Comparison of ENCODE assay signal across 14 cellular contexts in genomic region chr13:110305001-110305400, GRCh38. TPM values are rescaled to one million over a fixed set of nuclear protein-coding genes. Genes with fewer than 3 reads are reported as not detected.
DNase-seq lines count a peak whose midpoint lies in the region; ATAC-seq and TF ChIP-seq lines count a peak whose summit lies in the region.
"Had no signal": no experiment of that assay in that cellular context is flagged by ENCODE, and none has a peak within 500 bp of the region (broad histone marks: within the 10 kb centered on the region; RNA-seq: fewer than 3 reads in every experiment).

No MANE protein-coding gene starts in this region.

- H3K4me1 ChIP-seq in HUES48 (ENCODE audit: control insufficient read depth, insufficient read depth, low read length) (peaks cover 8% of the 10 kb centered on the region), mesendoderm (ENCODE audit: control insufficient read depth, low read depth, low read length) (peaks cover 10% of the 10 kb centered on the region), stomach (peaks cover 35 to 86% (median 64%) of the 10 kb centered on the region in 4 donors)

- ATAC-seq in HG02759 (IDR thresholded peaks at IDR 0.05; ENCODE audit: unreplicated experiment): no peak

- H3K36me3 ChIP-seq in HUES48 (ENCODE audit: control insufficient read depth, insufficient read depth, low read length) (no peaks in the 10 kb centered on the region), mesendoderm (ENCODE audit: control insufficient read depth, insufficient read depth, low read length) (no peaks in the 10 kb centered on the region), stomach (no peaks in the 10 kb centered on the region)
- H3K36me3 ChIP-seq: MG63 had no signal

- H3K9ac ChIP-seq in HUES48 (ENCODE audit: low read depth, low read length) (no peak overlapping the region), mesendoderm (ENCODE audit: low read length) (peak overlapping the region; percentile 56)

- intact Hi-C loops in stomach (cut with DNase I; ENCODE audit: low total_unique reads): no loop called here

- no peak overlapping the region for H4K5ac ChIP-seq in mesendoderm (ENCODE audit: low read length)

- no peak overlapping the region for H2BK15ac ChIP-seq in mesendoderm (replicated peaks; ENCODE audit: low read depth)

- H3K4ac ChIP-seq in mesendoderm (ENCODE audit: low read depth, low read length): no peak overlapping the region

- no peak for TF ChIP-seq CTCF in coronary artery (IDR thresholded peaks at IDR 0.05)
- no peak for TF ChIP-seq CTCF in stomach (IDR thresholded peaks at IDR 0.05)

- H3K23ac ChIP-seq in mesendoderm (ENCODE audit: low read length): no peak overlapping the region

- no peak overlapping the region for H3K18ac ChIP-seq in mesendoderm (ENCODE audit: low read length)

- no peak overlapping the region for H2BK5ac ChIP-seq in mesendoderm (ENCODE audit: low read length)

- peak overlapping the region; percentile 35 for H3K4me2 ChIP-seq in mesendoderm (ENCODE audit: low read length)

- H3K4me3 ChIP-seq in HUES48 (ENCODE audit: low read depth, low read length): peak overlapping the region; percentile 82; the same call in 1 of the 2 replicates
- peak overlapping the region; percentile 98 for H3K4me3 ChIP-seq in coronary artery
- H3K4me3 ChIP-seq in mesendoderm (ENCODE audit: low read length): no peak overlapping the region
- peak overlapping the region; percentile 63 to 86 (median 72) for H3K4me3 ChIP-seq in stomach
- H3K4me3 ChIP-seq: MG63 had no signal

- H3K79me2 ChIP-seq in mesendoderm (ENCODE audit: control insufficient read depth, insufficient read depth, low read length): peaks cover 15% of the 10 kb centered on the region

- TF ChIP-seq EP300 in stomach (IDR thresholded peaks at IDR 0.05): no peak

- no peaks in the 10 kb centered on the region for H3K9me3 ChIP-seq in HUES48 (ENCODE audit: control insufficient read depth, insufficient read depth, low read length)
- no peaks in the 10 kb centered on the region for H3K9me3 ChIP-seq in stomach
- H3K9me3 ChIP-seq: MG63 had no signal

- no peak overlapping the region for H2AK5ac ChIP-seq in mesendoderm (ENCODE audit: low read length)

- peaks cover 13% of the 10 kb centered on the region for H3K79me1 ChIP-seq in mesendoderm (ENCODE audit: low read length)

- no peak overlapping the region for H3K27ac ChIP-seq in HUES48 (ENCODE audit: low read depth, low read length)
- H3K27ac ChIP-seq in coronary artery: peak overlapping the region; percentile 99
- no peak overlapping the region for H3K27ac ChIP-seq in mesendoderm (ENCODE audit: low read depth, low read length)
- peak overlapping the region in 4 of 5 donors; percentile 92 to 97 (median 94) for H3K27ac ChIP-seq in stomach
- H3K27ac ChIP-seq: VCaP had no signal

- H3K27me3 ChIP-seq in HUES48 (ENCODE audit: control insufficient read depth, insufficient read depth, low read length) (peaks cover 39% of the 10 kb centered on the region), mesendoderm (ENCODE audit: insufficient read depth, low read length, poor library complexity) (no peaks in the 10 kb centered on the region), stomach (peaks cover 0 to 63% (median 36%) of the 10 kb centered on the region in 3 donors)
- H3K27me3 ChIP-seq: MG63 had no signal

- TF ChIP-seq POLR2A in stomach (IDR thresholded peaks at IDR 0.05): no peak

- H3K56ac ChIP-seq in mesendoderm (ENCODE audit: low read length): peak overlapping the region; percentile 71

- H4K8ac ChIP-seq in mesendoderm (ENCODE audit: low read depth, low read length): no peak overlapping the region

- no CpG with 5 or more reads among the region's 4 CpGs for WGBS in mesendoderm (ENCODE audit: extremely low coverage, insufficient coverage, low lambda C conversion rate)
- 7 to 43% (median 22%) methylated on average over 4 of the region's 4 CpGs for WGBS in stomach, 5 donors

- no peak overlapping the region for H2BK120ac ChIP-seq in mesendoderm (ENCODE audit: low read depth, low read length)

- DNase-seq in coronary artery (ENCODE audit: low spot score) (peak; percentile 28), mesendoderm (no peak), stomach (no peak), GF-D8 (lab: John Stamatoyannopoulos, UW) (no peak), DMS53 (lab: John Stamatoyannopoulos, UW) (no peak), OCI-M1 (lab: John Stamatoyannopoulos, UW) (no peak)
- DNase-seq: activated T-cell treated with anti-CD3 and anti-CD28 coated beads, Interleukin-2, amount 50 U/mL, for 1 hour; cerebellar nuclear complex; MG63; naive B cell; stimulated activated CD4-positive, alpha-beta T cell treated with anti-CD3 and anti-CD28 coated beads, Interleukin-2, amount 100 ng/mL, for 48 hours had no signal

RNA-seq across cellular contexts. Expression of gene COL4A1, which starts 2.0 kb away (rescaled TPM):
- polyA plus RNA-seq in mesendoderm (2013, experiment 1 of 2): 28.0 TPM
- 29.2 TPM for polyA plus RNA-seq in mesendoderm (2013, experiment 2 of 2)
- 100 to 1,000 TPM; 132 to 798 (median 175) TPM for total RNA-seq in stomach
- 10 to 100 TPM; 18.8 to 59.0 (median 30.6) TPM for polyA plus RNA-seq in stomach

RNA-seq across cellular contexts. Expression of gene COL4A2, which starts 2.1 kb away (rescaled TPM):
- polyA plus RNA-seq in mesendoderm (2013, experiment 1 of 2): 32.1 TPM
- 31.1 TPM for polyA plus RNA-seq in mesendoderm (2013, experiment 2 of 2)
- total RNA-seq in stomach: 100 to 1,000 TPM; 134 to 531 (median 366) TPM
- 10 to 100 TPM; 24.0 to 96.6 (median 38.4) TPM for polyA plus RNA-seq in stomach

Comparison
In these comparisons a context has a peak if more than half of its experiments do, and no peak if none do; other contexts are left out.
1. H3K27ac ChIP-seq: peak in coronary artery (2 of 2) and stomach (4 of 5); none in HUES48 (single experiment) and mesendoderm (single experiment).